In the genomic region with DNA sequence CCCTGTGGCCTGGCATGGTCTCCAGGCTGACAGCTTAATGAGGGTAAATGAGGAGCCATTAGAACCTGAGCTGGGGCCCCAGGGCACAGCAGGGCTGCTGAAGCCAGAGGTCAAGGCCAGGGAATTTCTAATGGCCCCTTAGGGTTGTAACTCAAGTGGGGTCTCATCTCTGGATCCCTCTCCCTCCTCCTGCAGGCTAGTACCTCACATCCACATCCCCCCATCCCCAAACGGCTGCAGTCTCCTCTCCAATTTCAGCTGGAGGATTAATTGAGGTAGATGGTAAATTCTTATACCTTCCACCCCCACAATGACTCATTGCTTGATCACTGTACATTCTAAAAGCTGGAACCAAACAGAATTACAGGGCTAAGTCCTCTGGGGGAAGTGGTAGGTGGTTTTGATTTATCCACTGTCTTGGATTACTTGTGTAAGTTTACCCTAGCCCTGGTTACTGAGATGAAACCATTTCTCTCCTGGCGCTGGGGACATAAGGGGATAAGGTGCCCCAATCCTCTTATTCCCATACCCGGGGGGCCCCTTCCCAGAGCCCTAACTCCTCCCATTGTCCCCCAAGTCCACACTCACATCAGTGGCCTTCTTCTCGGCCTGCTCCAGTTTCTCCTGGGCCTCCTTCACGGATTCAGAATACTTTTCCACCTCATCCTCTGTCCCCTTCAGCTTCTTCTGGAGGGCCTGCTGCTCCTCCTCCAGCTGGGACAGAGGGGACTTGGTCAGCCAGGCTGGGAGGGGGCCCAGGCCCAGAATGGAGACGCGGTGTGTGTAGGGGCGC, we compare ENCODE assay signal across 1 cellular context.
TF ChIP-seq lines count a peak whose summit lies in the region.

No MANE protein-coding gene starts in this region.

TF ChIP-seq in A549, 52 proteins besides CTCF, POLR2A, EP300 and RAD21:
- TF ChIP-seq, protein P1, sequence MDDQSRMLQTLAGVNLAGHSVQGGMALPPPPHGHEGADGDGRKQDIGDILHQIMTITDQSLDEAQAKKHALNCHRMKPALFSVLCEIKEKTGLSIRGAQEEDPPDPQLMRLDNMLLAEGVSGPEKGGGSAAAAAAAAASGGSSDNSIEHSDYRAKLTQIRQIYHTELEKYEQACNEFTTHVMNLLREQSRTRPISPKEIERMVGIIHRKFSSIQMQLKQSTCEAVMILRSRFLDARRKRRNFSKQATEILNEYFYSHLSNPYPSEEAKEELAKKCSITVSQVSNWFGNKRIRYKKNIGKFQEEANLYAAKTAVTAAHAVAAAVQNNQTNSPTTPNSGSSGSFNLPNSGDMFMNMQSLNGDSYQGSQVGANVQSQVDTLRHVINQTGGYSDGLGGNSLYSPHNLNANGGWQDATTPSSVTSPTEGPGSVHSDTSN (IDR thresholded peaks at IDR 0.05) = no peak
- no peak for TF ChIP-seq KDM1A (IDR thresholded peaks at IDR 0.05; ENCODE audit: low read depth)
- TF ChIP-seq FOSL2 (IDR thresholded peaks at IDR 0.05) = peak; percentile 14; the same call in 1 of the 2 replicates
- peak; percentile 51; the same call in 1 of the 2 replicates for TF ChIP-seq FOSL2 (CRISPR knock-in tag; IDR thresholded peaks at IDR 0.05)
- TF ChIP-seq, protein P2, sequence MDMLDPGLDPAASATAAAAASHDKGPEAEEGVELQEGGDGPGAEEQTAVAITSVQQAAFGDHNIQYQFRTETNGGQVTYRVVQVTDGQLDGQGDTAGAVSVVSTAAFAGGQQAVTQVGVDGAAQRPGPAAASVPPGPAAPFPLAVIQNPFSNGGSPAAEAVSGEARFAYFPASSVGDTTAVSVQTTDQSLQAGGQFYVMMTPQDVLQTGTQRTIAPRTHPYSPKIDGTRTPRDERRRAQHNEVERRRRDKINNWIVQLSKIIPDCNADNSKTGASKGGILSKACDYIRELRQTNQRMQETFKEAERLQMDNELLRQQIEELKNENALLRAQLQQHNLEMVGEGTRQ (IDR thresholded peaks at IDR 0.05) = no peak
